8 cellular contexts compared by ENCODE assay signal in the genomic region with DNA sequence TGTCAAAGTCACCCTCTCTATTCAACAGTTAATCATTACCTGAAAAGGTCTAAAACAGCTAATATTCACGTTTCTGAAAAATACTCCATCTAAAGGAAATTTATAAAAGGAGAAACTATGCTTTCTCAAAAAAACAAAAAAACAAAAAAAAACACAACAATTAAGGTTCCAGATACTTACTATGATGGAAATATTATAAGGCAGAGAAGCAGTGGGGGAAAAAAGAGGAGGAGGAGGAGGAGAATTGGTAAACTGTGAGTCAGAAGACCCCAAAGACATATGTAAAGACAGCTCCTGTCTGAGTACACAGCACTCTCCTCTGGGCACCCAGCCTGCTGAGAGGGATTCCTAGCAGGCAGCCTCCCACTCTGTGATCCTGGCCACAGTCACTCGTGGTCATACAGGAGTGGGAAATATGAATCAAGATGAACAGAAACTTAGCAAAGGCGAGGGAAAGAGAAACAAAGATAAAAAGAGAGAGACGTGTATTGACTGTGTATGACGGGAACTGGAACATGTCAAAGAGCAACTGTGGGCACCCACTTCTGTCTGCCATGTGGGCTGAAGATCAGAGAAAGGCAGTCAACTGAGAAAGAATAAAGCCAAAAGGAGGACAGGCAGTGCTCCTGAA. TPM values are rescaled to one million over a fixed set of nuclear protein-coding genes. Genes with fewer than 3 reads are reported as not detected.
DNase-seq lines count a peak whose midpoint lies in the region; ATAC-seq lines count a peak whose summit lies in the region.

No MANE protein-coding gene starts in this region.

- H3K36me3 ChIP-seq in CD4-positive, alpha-beta memory T cell (ENCODE audit: insufficient read depth, low read length): no peaks in the 10 kb centered on the region

- peaks cover 20 to 30% (median 25%) of the 10 kb centered on the region in 4 donors for H3K4me1 Mint-ChIP-seq in CD4-positive, alpha-beta memory T cell

- H3K4me1 ChIP-seq in CD4-positive, alpha-beta memory T cell (ENCODE audit: insufficient read depth, low read length): peaks cover 15% of the 10 kb centered on the region

- H3K27ac ChIP-seq in CD4-positive, alpha-beta memory T cell (ENCODE audit: low read depth, low read length): no peak overlapping the region

- intact Hi-C loops in CD4-positive, alpha-beta memory T cell (cut with micrococcal nuclease): no loop called here
- intact Hi-C loops in posterior cingulate gyrus (cut with DNase I): no loop called here

- POLR2A ChIA-PET in CD4-positive, alpha-beta memory T cell (lab: Charles Lee; ENCODE audit: partially characterized antibody): no interaction called here

- peaks cover 0 to 14% of the 10 kb centered on the region in 2 donors for H3K36me3 Mint-ChIP-seq in CD4-positive, alpha-beta memory T cell

- peak; percentile 68 for ATAC-seq in GM21723 (IDR thresholded peaks at IDR 0.05; ENCODE audit: unreplicated experiment)
- ATAC-seq in left lobe of liver: peak; percentile 77

- H3K4me3 Mint-ChIP-seq in CD4-positive, alpha-beta memory T cell: peak overlapping the region in 5 of 8 donors; percentile 0 to 85 (median 51)

- no peaks in the 10 kb centered on the region for H3K9me3 ChIP-seq in CD4-positive, alpha-beta memory T cell (ENCODE audit: control insufficient read depth in 1 of 2, low read length in 2 of 2)

- CTCF ChIA-PET in CD4-positive, alpha-beta memory T cell (lab: Charles Lee; ENCODE audit: partially characterized antibody): no interaction called here

- peaks cover 0 to 2% (median 0%) of the 10 kb centered on the region in 8 donors for H3K9me3 Mint-ChIP-seq in CD4-positive, alpha-beta memory T cell

- H3K27me3 ChIP-seq in CD4-positive, alpha-beta memory T cell (ENCODE audit: insufficient read depth, low read length): no peaks in the 10 kb centered on the region

- peak in 2 of 5 donors; percentile 7 to 11 for DNase-seq in CD4-positive, alpha-beta memory T cell
- DNase-seq in activated CD4-positive, alpha-beta T cell treated with anti-CD3 and anti-CD28 coated beads for 48 hours: peak; percentile 56
- DNase-seq in left lobe of liver (ENCODE audit: low spot score) (no peak), DMS53 treated with DMSO at 0.1 percent for 48 hours (lab: John Stamatoyannopoulos, UW; ENCODE audit: unreplicated experiment) (no peak), ureter (ENCODE audit: low spot score) (no peak), D341Med (ENCODE audit: low spot score) (no peak), posterior cingulate gyrus (no peak)

- no peaks in the 10 kb centered on the region for H3K27me3 Mint-ChIP-seq in CD4-positive, alpha-beta memory T cell

- H3K27ac Mint-ChIP-seq in CD4-positive, alpha-beta memory T cell: peak overlapping the region in 6 of 7 donors; percentile 23 to 86 (median 68)

- H3K4me3 ChIP-seq in CD4-positive, alpha-beta memory T cell (ENCODE audit: low read length in 2 of 2): no peak overlapping the region

RNA-seq across cellular contexts. Expression of a gene that starts 12.5 kb away (rescaled TPM):
- 1 to 10 TPM; 7.3 to 7.9 TPM for total RNA-seq in CD4-positive, alpha-beta memory T cell
- 1 to 10 TPM; 1.3 to 1.5 TPM for polyA plus RNA-seq in CD4-positive, alpha-beta memory T cell
- total RNA-seq in left lobe of liver (5.7 TPM), ureter (7.8 TPM)

RNA-seq across cellular contexts. Expression of a gene that starts 40.3 kb away (rescaled TPM):
- total RNA-seq in CD4-positive, alpha-beta memory T cell: 100 to 1,000 TPM; 218 to 221 TPM
- polyA plus RNA-seq in CD4-positive, alpha-beta memory T cell: 100 to 1,000 TPM; 117 to 120 TPM
- total RNA-seq in left lobe of liver (49.9 TPM), ureter (215 TPM)
